12 cellular contexts compared by ENCODE assay signal in the genomic region with DNA sequence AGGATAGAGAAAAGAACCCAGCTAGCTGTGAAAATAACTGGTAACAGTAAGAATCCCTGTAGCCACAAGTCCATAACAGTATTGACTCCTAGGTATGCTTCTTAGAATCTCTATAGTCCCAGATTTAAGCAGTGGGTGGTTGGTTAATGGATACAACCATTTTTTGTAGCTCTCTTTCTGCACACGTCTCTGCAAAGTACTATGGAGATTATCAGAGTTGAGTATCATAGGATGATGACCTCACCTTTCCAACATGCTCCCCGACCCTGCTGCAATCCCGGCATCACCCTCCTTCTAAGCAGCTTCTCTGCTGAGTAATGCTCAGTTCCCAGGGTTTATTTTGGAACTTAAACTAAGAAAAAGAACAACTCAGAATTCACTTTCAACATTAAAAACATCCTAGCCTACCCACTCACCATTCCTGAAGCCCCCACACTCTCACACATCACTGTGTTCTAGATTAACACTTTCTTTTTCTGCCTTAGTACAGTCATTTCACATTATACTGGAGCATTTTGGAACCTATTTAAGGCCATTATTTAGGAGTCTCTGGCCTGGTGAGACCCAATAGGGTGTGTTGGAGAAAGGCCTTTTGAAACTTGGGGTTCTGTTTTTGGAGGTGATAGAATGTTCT. TPM values are rescaled to one million over a fixed set of nuclear protein-coding genes. Genes with fewer than 3 reads are reported as not detected.
DNase-seq lines count a peak whose midpoint lies in the region; ATAC-seq and TF ChIP-seq lines count a peak whose summit lies in the region.
"Had no signal": no experiment of that assay in that cellular context is flagged by ENCODE, and none has a peak within 500 bp of the region (broad histone marks: within the 10 kb centered on the region; RNA-seq: fewer than 3 reads in every experiment).

No MANE protein-coding gene starts in this region.

- TF ChIP-seq RAD21 in SK-N-SH (IDR thresholded peaks at IDR 0.05; ENCODE audit: low read length) = no peak

- no peak for ATAC-seq in GM18907 (IDR thresholded peaks at IDR 0.05; ENCODE audit: unreplicated experiment)
- ATAC-seq in activated CD8-positive, alpha-beta memory T cell treated with anti-CD3 and anti-CD28 coated beads, Interleukin-2, amount 10 ng/mL, durations not matched to agents 7 days and 5 days = no peak

- no peaks in the 10 kb centered on the region for H3K27me3 ChIP-seq in SK-N-SH (ENCODE audit: insufficient read depth)
- H3K27me3 ChIP-seq: neutrophil had no signal

- H3K27ac ChIP-seq in SK-N-SH (ENCODE audit: low read depth in 2 of 2, low read length in 1 of 2) = peak overlapping the region; percentile 67 to 99
- H3K27ac ChIP-seq: neutrophil had no signal

- POLR2A ChIA-PET in SK-N-SH (lab: Yijun Ruan, JAX) = interaction anchor here (1.1 to 1.2 kb wide), 2 partner anchors 9 to 15 kb away, joined by 3 to 5 read pairs; partner anchors contain the start of gene C1orf56

- H3K36me3 ChIP-seq in SK-N-SH (replicated peaks in 1 of 2; ENCODE audit: control insufficient read depth in 1 of 2, insufficient read depth in 2 of 2, low read length in 1 of 2) = peaks cover 10 to 26% of the 10 kb centered on the region in 2 experiments
- H3K36me3 ChIP-seq: neutrophil had no signal

- H3K9ac ChIP-seq in SK-N-SH = peak overlapping the region; percentile 93

- H3K27me3 Mint-ChIP-seq in activated CD8-positive, alpha-beta memory T cell treated with anti-CD3 and anti-CD28 coated beads, Interleukin-2, amount 10 ng/mL, durations not matched to agents 7 days and 5 days = no peaks in the 10 kb centered on the region

- H3F3A ChIP-seq in SK-N-SH (replicated peaks; ENCODE audit: insufficient read depth) = peaks cover 38% of the 10 kb centered on the region

- no peaks in the 10 kb centered on the region for H3K9me3 Mint-ChIP-seq in activated CD8-positive, alpha-beta memory T cell treated with anti-CD3 and anti-CD28 coated beads, Interleukin-2, amount 10 ng/mL, durations not matched to agents 7 days and 5 days (ENCODE audit: low read depth)
- H3K9me3 Mint-ChIP-seq: T-helper 1 cell treated with Interleukin-12 subunit alpha and Interleukin-12 subunit beta and Interleukin-4 antibody, amounts not matched to agents 30 μg/mL and 1 μg/mL, for 36 hours had no signal

- H3K9me3 ChIP-seq in SK-N-SH = no peaks in the 10 kb centered on the region
- H3K9me3 ChIP-seq: neutrophil had no signal

- no peaks in the 10 kb centered on the region for H3K9me2 ChIP-seq in SK-N-SH

- 15% methylated on average over 3 of the region's 3 CpGs for WGBS in SK-N-SH (ENCODE audit: low lambda C conversion rate)

- peaks cover 22% of the 10 kb centered on the region for H3K4me1 Mint-ChIP-seq in activated CD8-positive, alpha-beta memory T cell treated with anti-CD3 and anti-CD28 coated beads, Interleukin-2, amount 10 ng/mL, durations not matched to agents 7 days and 5 days

- H3K4me3 ChIP-seq in SK-N-SH (ENCODE audit: low read depth in 2 of 2, low read length in 1 of 2) (peak overlapping the region; percentile 2 to 79; a peak in 3 of 4 replicates), foreskin fibroblast (ENCODE audit: low read depth in 1 of 2, low read length in 2 of 2) (no peak overlapping the region)

- H3K27ac Mint-ChIP-seq in activated CD8-positive, alpha-beta memory T cell treated with anti-CD3 and anti-CD28 coated beads, Interleukin-2, amount 10 ng/mL, durations not matched to agents 7 days and 5 days = no peak overlapping the region
- H3K27ac Mint-ChIP-seq: T-helper 1 cell treated with Interleukin-12 subunit alpha and Interleukin-12 subunit beta and Interleukin-4 antibody, amounts not matched to agents 30 μg/mL and 1 μg/mL, for 36 hours had no signal

- peak overlapping the region; percentile 91 for H3K4me2 ChIP-seq in SK-N-SH

- CTCF ChIA-PET in SK-N-SH (lab: Yijun Ruan, JAX) = interaction anchor here (1.0 to 7.4 kb wide), 6 partner anchors 9 to 113 kb away, joined by 3 to 67 read pairs (median 4); partner anchors contain the start of genes C1orf56, GABPB2 and TMOD4
- CTCF ChIA-PET in activated CD8-positive, alpha-beta memory T cell treated with anti-CD3 and anti-CD28 coated beads, Interleukin-2, amount 10 ng/mL, durations not matched to agents 7 days and 5 days (lab: Charles Lee) = interaction anchor here (1.2 to 8.3 kb wide), 3 partner anchors 8 to 37 kb away, joined by 4 to 71 read pairs (median 69); partner anchors contain the start of genes C1orf56 and GABPB2

- peak; percentile 27 for DNase-seq in NCI-H82 (lab: John Stamatoyannopoulos, UW)
- DNase-seq in NCI-H82 treated with DMSO at 0.1 percent for 48 hours (lab: John Stamatoyannopoulos, UW; ENCODE audit: unreplicated experiment) = no peak
- DNase-seq in SK-N-SH = peak; percentile 48
- DNase-seq in foreskin fibroblast = peak; percentile 75 to 84
- peak; percentile 19 for DNase-seq in superior temporal gyrus (ENCODE audit: extremely low spot score)
- DNase-seq in iPS-NIHi11 (ENCODE audit: low spot score) = no peak
- no peak for DNase-seq in activated CD8-positive, alpha-beta memory T cell treated with anti-CD3 and anti-CD28 coated beads, Interleukin-2, amount 10 ng/mL, durations not matched to agents 7 days and 5 days
- DNase-seq: AML-193, NCI-H2081 treated with DMSO at 0.1 percent for 48 hours had no signal

- H4K20me1 ChIP-seq in SK-N-SH (ENCODE audit: insufficient read depth) = peaks cover 42% of the 10 kb centered on the region

- peaks cover 13 to 18% of the 10 kb centered on the region in 2 experiments for H3K4me1 ChIP-seq in SK-N-SH (ENCODE audit: control insufficient read depth in 1 of 2, insufficient read depth in 2 of 2, low read depth in 1 of 2, low read length in 1 of 2)

- H3K79me2 ChIP-seq in SK-N-SH (ENCODE audit: insufficient read depth) = peaks cover 100% of the 10 kb centered on the region

- peaks cover 11% of the 10 kb centered on the region for H3K36me3 Mint-ChIP-seq in activated CD8-positive, alpha-beta memory T cell treated with anti-CD3 and anti-CD28 coated beads, Interleukin-2, amount 10 ng/mL, durations not matched to agents 7 days and 5 days

- no peak overlapping the region for H3K4me3 Mint-ChIP-seq in activated CD8-positive, alpha-beta memory T cell treated with anti-CD3 and anti-CD28 coated beads, Interleukin-2, amount 10 ng/mL, durations not matched to agents 7 days and 5 days
- H3K4me3 Mint-ChIP-seq: T-helper 1 cell treated with Interleukin-12 subunit alpha and Interleukin-12 subunit beta and Interleukin-4 antibody, amounts not matched to agents 30 μg/mL and 1 μg/mL, for 36 hours had no signal

- TF ChIP-seq CTCF in SK-N-SH (IDR thresholded peaks at IDR 0.05) (no peak), foreskin fibroblast (IDR thresholded peaks at IDR 0.05; ENCODE audit: low read depth, low read length) (no peak)

- H2AFZ ChIP-seq in SK-N-SH (ENCODE audit: low read depth) = no peak overlapping the region

- no peak for TF ChIP-seq EP300 in SK-N-SH (IDR thresholded peaks at IDR 0.05; ENCODE audit: borderline replicate concordance in 1 of 2, low read depth in 1 of 2, low read length in 1 of 2)

TF ChIP-seq in SK-N-SH, 30 proteins besides CTCF, POLR2A, EP300 and RAD21 (continues in another document):
- TF ChIP-seq ELF1 (IDR thresholded peaks at IDR 0.05) = no peak
- TF ChIP-seq NFIC (IDR thresholded peaks at IDR 0.05; ENCODE audit: borderline replicate concordance) = peak; percentile 5; the same call in 1 of the 2 replicates
- TF ChIP-seq POLR2AphosphoS5 (IDR thresholded peaks at IDR 0.05; ENCODE audit: low read depth, low read length) = peak; percentile 28; the same call in 1 of the 2 replicates
- TF ChIP-seq, protein P1, sequence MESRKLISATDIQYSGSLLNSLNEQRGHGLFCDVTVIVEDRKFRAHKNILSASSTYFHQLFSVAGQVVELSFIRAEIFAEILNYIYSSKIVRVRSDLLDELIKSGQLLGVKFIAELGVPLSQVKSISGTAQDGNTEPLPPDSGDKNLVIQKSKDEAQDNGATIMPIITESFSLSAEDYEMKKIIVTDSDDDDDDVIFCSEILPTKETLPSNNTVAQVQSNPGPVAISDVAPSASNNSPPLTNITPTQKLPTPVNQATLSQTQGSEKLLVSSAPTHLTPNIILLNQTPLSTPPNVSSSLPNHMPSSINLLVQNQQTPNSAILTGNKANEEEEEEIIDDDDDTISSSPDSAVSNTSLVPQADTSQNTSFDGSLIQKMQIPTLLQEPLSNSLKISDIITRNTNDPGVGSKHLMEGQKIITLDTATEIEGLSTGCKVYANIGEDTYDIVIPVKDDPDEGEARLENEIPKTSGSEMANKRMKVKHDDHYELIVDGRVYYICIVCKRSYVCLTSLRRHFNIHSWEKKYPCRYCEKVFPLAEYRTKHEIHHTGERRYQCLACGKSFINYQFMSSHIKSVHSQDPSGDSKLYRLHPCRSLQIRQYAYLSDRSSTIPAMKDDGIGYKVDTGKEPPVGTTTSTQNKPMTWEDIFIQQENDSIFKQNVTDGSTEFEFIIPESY (IDR thresholded peaks at IDR 0.05; ENCODE audit: borderline replicate concordance, low read depth) = no peak

RNA-seq across cellular contexts. Expression of gene MLLT11, which starts 2.7 kb away (rescaled TPM):
- polyA plus RNA-seq in SK-N-SH (2012; rRNA removed) = 26.7 and 33.8 TPM in 2 replicates
- polyA plus RNA-seq in SK-N-SH (2012; cell fraction: cytosol; rRNA removed) = 39.0 and 44.0 TPM in 2 replicates
- 15.6 and 19.4 TPM in 2 replicates for polyA plus RNA-seq in SK-N-SH (2012; cell fraction: nucleus; rRNA removed)
- total RNA-seq in activated CD8-positive, alpha-beta memory T cell treated with anti-CD3 and anti-CD28 coated beads, Interleukin-2, amount 10 ng/mL, durations not matched to agents 7 days and 5 days = 1 to 10 TPM; 4.1 to 5.0 TPM

RNA-seq across cellular contexts. Expression of gene CDC42SE1, which starts 3.4 kb away (rescaled TPM):
- 47.8 and 65.6 TPM in 2 replicates for polyA plus RNA-seq in SK-N-SH (2012; rRNA removed)
- polyA plus RNA-seq in SK-N-SH (2012; cell fraction: cytosol; rRNA removed) = 40.3 and 44.2 TPM in 2 replicates
- polyA plus RNA-seq in SK-N-SH (2012; cell fraction: nucleus; rRNA removed) = 150 and 180 TPM in 2 replicates
- 100 to 1,000 TPM; 214 to 235 TPM for total RNA-seq in activated CD8-positive, alpha-beta memory T cell treated with anti-CD3 and anti-CD28 coated beads, Interleukin-2, amount 10 ng/mL, durations not matched to agents 7 days and 5 days

RNA-seq across cellular contexts. Expression of gene GABPB2, which starts 7.7 kb away (rescaled TPM):
- 2.4 and 3.9 TPM in 2 replicates for polyA plus RNA-seq in SK-N-SH (2012; rRNA removed)
- polyA plus RNA-seq in SK-N-SH (2012; cell fraction: cytosol; rRNA removed) = 2.3 and 2.6 TPM in 2 replicates
- 4.2 and 6.1 TPM in 2 replicates for polyA plus RNA-seq in SK-N-SH (2012; cell fraction: nucleus; rRNA removed)
- 10 to 100 TPM; 20.0 to 23.9 TPM for total RNA-seq in activated CD8-positive, alpha-beta memory T cell treated with anti-CD3 and anti-CD28 coated beads, Interleukin-2, amount 10 ng/mL, durations not matched to agents 7 days and 5 days

RNA-seq across cellular contexts. Expression of gene C1orf56, which starts 15.3 kb away (rescaled TPM):
- 3.0 and 5.5 TPM in 2 replicates for polyA plus RNA-seq in SK-N-SH (2012; rRNA removed)
- 2.7 and 4.0 TPM in 2 replicates for polyA plus RNA-seq in SK-N-SH (2012; cell fraction: cytosol; rRNA removed)
- polyA plus RNA-seq in SK-N-SH (2012; cell fraction: nucleus; rRNA removed) = 3.7 and 4.0 TPM in 2 replicates
- 1 to 10 TPM; 1.2 to 2.0 TPM for total RNA-seq in activated CD8-positive, alpha-beta memory T cell treated with anti-CD3 and anti-CD28 coated beads, Interleukin-2, amount 10 ng/mL, durations not matched to agents 7 days and 5 days

RNA-seq across cellular contexts. Expression of gene BNIPL, which starts 26.5 kb away (rescaled TPM):
- 0.12 and 0.16 TPM in 2 replicates for polyA plus RNA-seq in SK-N-SH (2012; rRNA removed)
- polyA plus RNA-seq in SK-N-SH (2012; cell fraction: cytosol; rRNA removed) = 0.08 and 0.10 TPM in 2 replicates
- polyA plus RNA-seq in SK-N-SH (2012; cell fraction: nucleus; rRNA removed) = 1.7 and 1.8 TPM in 2 replicates
- total RNA-seq in activated CD8-positive, alpha-beta memory T cell treated with anti-CD3 and anti-CD28 coated beads, Interleukin-2, amount 10 ng/mL, durations not matched to agents 7 days and 5 days = 1 to 10 TPM; 1.0 to 2.0 TPM

Comparison
In these comparisons a context has a peak if more than half of its experiments do, and no peak if none do; other contexts are left out.
1. DNase-seq: peak in NCI-H82 (single experiment), SK-N-SH (single experiment), foreskin fibroblast (2 of 2) and superior temporal gyrus (single experiment); none in NCI-H82 treated with DMSO at 0.1 percent for 48 hours (single experiment), iPS-NIHi11 (single experiment) and activated CD8-positive, alpha-beta memory T cell treated with anti-CD3 and anti-CD28 coated beads, Interleukin-2, amount 10 ng/mL, durations not matched to agents 7 days and 5 days (single experiment).
2. H3K4me3 ChIP-seq: peak in SK-N-SH (2 of 2); none in foreskin fibroblast (0 of 2).